ENCODE assay signal across 8 cellular contexts in genomic region chr2:24971300-24971549, GRCh38. TPM values are rescaled to one million over a fixed set of nuclear protein-coding genes. Genes with fewer than 3 reads are reported as not detected.
DNase-seq lines count a peak whose midpoint lies in the region; ATAC-seq and TF ChIP-seq lines count a peak whose summit lies in the region.

No MANE protein-coding gene starts in this region.

- H3K27ac ChIP-seq in SJSA1 (peak overlapping the region; percentile 89), esophagus (ENCODE audit: low read depth in 2 of 2, low read length in 1 of 2) (peak overlapping the region; percentile 98)

- no peaks in the 10 kb centered on the region for H3K4me1 ChIP-seq in SJSA1 (replicated peaks)
- H3K4me1 ChIP-seq in esophagus (ENCODE audit: control insufficient read depth in 2 of 2, insufficient read depth in 2 of 2, low read length in 1 of 2): peaks cover 0 to 2% of the 10 kb centered on the region in 2 donors

- H3K36me3 ChIP-seq in SJSA1 (peaks cover 12% of the 10 kb centered on the region), esophagus (ENCODE audit: control insufficient read depth in 2 of 2, insufficient read depth in 2 of 2, low read length in 1 of 2) (peaks cover 0 to under 1% of the 10 kb centered on the region in 2 donors)

- peak overlapping the region; percentile 100 for H3K27ac Mint-ChIP-seq in nephron progenitor cell

- no peak for TF ChIP-seq CTCF in nephron progenitor cell (IDR thresholded peaks at IDR 0.05)

- H3K27me3 Mint-ChIP-seq in nephron progenitor cell (ENCODE audit: low read depth, poor library complexity): peaks cover 7% of the 10 kb centered on the region

- H3K9me3 ChIP-seq in SJSA1 (replicated peaks): no peaks in the 10 kb centered on the region
- H3K9me3 ChIP-seq in esophagus (ENCODE audit: control insufficient read depth in 2 of 2, insufficient read depth in 1 of 2, low read depth in 1 of 2, low read length in 1 of 2): no peaks in the 10 kb centered on the region

- ATAC-seq in HG03196 (IDR thresholded peaks at IDR 0.05; ENCODE audit: unreplicated experiment) (no peak), HG03354 (IDR thresholded peaks at IDR 0.05; ENCODE audit: poor library complexity, severe bottlenecking, unreplicated experiment) (no peak)

- peak; percentile 6 to 15 for DNase-seq in activated CD4-positive, alpha-beta T cell treated with anti-CD3 and anti-CD28 coated beads for 24 hours (ENCODE audit: low read depth in 2 of 2)
- no peak for DNase-seq in activated CD4-positive, alpha-beta T cell treated with anti-CD3 and anti-CD28 coated beads for 4 hours
- DNase-seq in SJSA1 (ENCODE audit: low read depth in 1 of 2, low spot score in 2 of 2) (no peak), nephron progenitor cell (no peak), CD1c-positive myeloid dendritic cell (ENCODE audit: extremely low spot score) (no peak)

- no peaks in the 10 kb centered on the region for H3K27me3 ChIP-seq in SJSA1 (replicated peaks)
- no peaks in the 10 kb centered on the region for H3K27me3 ChIP-seq in esophagus (ENCODE audit: control insufficient read depth in 1 of 2, insufficient read depth in 2 of 2, low read length in 2 of 2)

- H3K4me3 ChIP-seq in SJSA1 (peak overlapping the region; percentile 72), esophagus (ENCODE audit: low read depth in 1 of 2, low read length in 2 of 2) (peak overlapping the region; percentile 64 to 91)

- 0 to 1% methylated on average over 20 of the region's 20 CpGs for WGBS in esophagus, 2 donors

- H3K4me3 Mint-ChIP-seq in nephron progenitor cell: peak overlapping the region; percentile 98

- peaks cover 10% of the 10 kb centered on the region for H3K36me3 Mint-ChIP-seq in nephron progenitor cell (ENCODE audit: low read depth)

- peaks cover 20% of the 10 kb centered on the region for H3K4me1 Mint-ChIP-seq in nephron progenitor cell

- H3K9me3 Mint-ChIP-seq in nephron progenitor cell: no peaks in the 10 kb centered on the region

RNA-seq across cellular contexts. Expression of gene DNAJC27, which starts 0.5 kb away (rescaled TPM):
- 2.8 and 4.4 TPM in 2 replicates for total RNA-seq in SJSA1 (2014; rRNA removed; shearing (Covaris generic))
- polyA plus RNA-seq in esophagus: 1 to 10 TPM; 1.4 TPM

RNA-seq across cellular contexts. Expression of gene ADCY3, which starts 51.2 kb away (rescaled TPM):
- 22.7 and 23.5 TPM in 2 replicates for total RNA-seq in SJSA1 (2014; rRNA removed; shearing (Covaris generic))
- 10 to 100 TPM; 15.2 to 32.0 TPM for polyA plus RNA-seq in esophagus

Comparison
In these comparisons a context has a peak if more than half of its experiments do, and no peak if none do; other contexts are left out.
1. DNase-seq: peak in activated CD4-positive, alpha-beta T cell treated with anti-CD3 and anti-CD28 coated beads for 24 hours (2 of 2); none in activated CD4-positive, alpha-beta T cell treated with anti-CD3 and anti-CD28 coated beads for 4 hours (0 of 2), SJSA1 (0 of 2), nephron progenitor cell (single experiment) and CD1c-positive myeloid dendritic cell (single experiment).